Comparison of ENCODE assay signal across 17 cellular contexts in the genomic region with DNA sequence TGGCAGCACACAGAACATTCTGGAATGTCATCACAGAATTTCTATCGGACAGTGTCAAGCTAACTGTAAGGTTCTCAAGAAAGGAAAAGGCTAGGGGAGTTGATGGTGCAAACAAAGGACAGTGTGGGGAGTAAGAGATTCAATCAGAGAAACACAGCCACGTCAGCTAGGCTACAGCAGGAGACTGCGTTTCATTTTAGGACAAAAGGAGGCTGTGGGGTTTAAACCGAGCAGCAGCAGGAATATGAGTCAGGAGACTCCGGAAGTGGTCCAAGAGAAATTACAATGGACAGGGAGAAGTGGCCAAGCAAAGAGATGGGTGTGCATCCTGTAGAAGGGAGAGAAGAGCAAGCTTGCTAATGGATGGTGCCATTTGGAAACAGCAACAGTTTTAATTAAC. TPM values are rescaled to one million over a fixed set of nuclear protein-coding genes. Genes with fewer than 3 reads are reported as not detected.
DNase-seq lines count a peak whose midpoint lies in the region; ATAC-seq, FAIRE-seq and TF ChIP-seq lines count a peak whose summit lies in the region.
"Had no signal": no experiment of that assay in that cellular context is flagged by ENCODE, and none has a peak within 500 bp of the region (broad histone marks: within the 10 kb centered on the region; RNA-seq: fewer than 3 reads in every experiment).

No MANE protein-coding gene starts in this region.

- H3K4ac ChIP-seq in H9 (ENCODE audit: low read depth, low read length), result no peak overlapping the region

- H3K14ac ChIP-seq in H9 (ENCODE audit: insufficient read depth, low read length), result no peak overlapping the region

- H3K4me3 ChIP-seq in astrocyte (ENCODE audit: insufficient read depth, low read depth, low read length), result peak overlapping the region; percentile 7
- H3K4me3 ChIP-seq: A549, transverse colon had no signal

- no peaks in the 10 kb centered on the region for H3K27me3 Mint-ChIP-seq in activated CD4-positive, alpha-beta T cell treated with anti-CD3 and anti-CD28 coated beads for 36 hours
- peaks cover 3% of the 10 kb centered on the region for H3K27me3 Mint-ChIP-seq in astrocyte (ENCODE audit: low read depth, unreplicated experiment)
- peaks cover 4% of the 10 kb centered on the region; the same call in 1 of the 2 replicates for H3K27me3 Mint-ChIP-seq in H9 (ENCODE audit: low read depth)
- H3K27me3 Mint-ChIP-seq: central memory CD8-positive, alpha-beta T cell; naive thymus-derived CD4-positive, alpha-beta T cell had no signal

- no CpG with 5 or more reads among the region's 5 CpGs for WGBS in H9 (ENCODE audit: extremely low coverage, insufficient read length, low lambda C conversion rate)

- intact Hi-C loops in activated CD4-positive, alpha-beta T cell treated with anti-CD3 and anti-CD28 coated beads for 36 hours (cut with DNase I, micrococcal nuclease), result no loop called here

- no peaks in the 10 kb centered on the region for H3K79me2 ChIP-seq in astrocyte (ENCODE audit: insufficient read depth, low read length)
- H3K79me2 ChIP-seq in H9 (ENCODE audit: insufficient read depth, low read length), result no peaks in the 10 kb centered on the region

- no peak overlapping the region for H2BK12ac ChIP-seq in H9 (ENCODE audit: insufficient read length, low read depth, low read length)

- H3K4me1 Mint-ChIP-seq in activated CD4-positive, alpha-beta T cell treated with anti-CD3 and anti-CD28 coated beads for 36 hours, result peaks cover 3% of the 10 kb centered on the region
- H3K4me1 Mint-ChIP-seq in astrocyte (ENCODE audit: low read depth, unreplicated experiment) (peaks cover 8% of the 10 kb centered on the region), H9 (no peaks in the 10 kb centered on the region)
- H3K4me1 Mint-ChIP-seq: central memory CD8-positive, alpha-beta T cell had no signal

- FAIRE-seq in astrocyte (lab: Jason Lieb, UNC), result no peak
- FAIRE-seq: A549, islet of Langerhans, small intestine had no signal

- H3K56ac ChIP-seq in H9 (ENCODE audit: insufficient read length, low read depth, low read length), result no peak overlapping the region

- H2BK20ac ChIP-seq in H9 (ENCODE audit: low read depth, low read length, poor library complexity, severe bottlenecking), result no peak overlapping the region

- H3K9ac ChIP-seq in astrocyte (ENCODE audit: low read length), result peak overlapping the region; percentile 27
- no peak overlapping the region for H3K9ac ChIP-seq in H9 (ENCODE audit: extremely low read depth, insufficient read length, low read length)

- no peak overlapping the region for H2BK5ac ChIP-seq in H9 (ENCODE audit: insufficient read length, low read length)

- no peaks in the 10 kb centered on the region for H3K4me1 ChIP-seq in astrocyte (ENCODE audit: insufficient read depth, low read length)
- no peaks in the 10 kb centered on the region for H3K4me1 ChIP-seq in H9 (ENCODE audit: insufficient read depth, low read length)
- H3K4me1 ChIP-seq: A549 had no signal

- H3K18ac ChIP-seq in H9 (ENCODE audit: insufficient read length, low read depth, low read length), result no peak overlapping the region

- no peak overlapping the region for H3T11ph ChIP-seq in H9 (ENCODE audit: low read length)

- no peak overlapping the region for H3K23ac ChIP-seq in H9 (ENCODE audit: insufficient read length, low read depth, low read length)

- H3K9me3 ChIP-seq in astrocyte (ENCODE audit: insufficient read depth, low read depth, low read length) (no peaks in the 10 kb centered on the region), H9 (ENCODE audit: control insufficient read depth, low read depth, low read length) (no peaks in the 10 kb centered on the region)
- H3K9me3 ChIP-seq: A549, transverse colon had no signal

- H3K27me3 ChIP-seq in astrocyte (ENCODE audit: insufficient read depth, low read length) (no peaks in the 10 kb centered on the region), layer of hippocampus (ENCODE audit: control insufficient read depth, insufficient read depth, low read length) (no peaks in the 10 kb centered on the region), H9 (ENCODE audit: insufficient read depth, low read length) (no peaks in the 10 kb centered on the region)
- H3K27me3 ChIP-seq: transverse colon had no signal

- H2AK5ac ChIP-seq in H9 (ENCODE audit: insufficient read length, low read length), result no peak overlapping the region

- no peak overlapping the region for H2BK120ac ChIP-seq in H9 (ENCODE audit: low read depth, low read length, poor library complexity, severe bottlenecking)

- TF ChIP-seq CTCF in astrocyte (IDR thresholded peaks at IDR 0.05; ENCODE audit: insufficient read depth, low read depth, low read length), result no peak
- no peak for TF ChIP-seq CTCF in H9 (conservative IDR thresholded peaks at IDR 0.05)

- no peak overlapping the region for H4K8ac ChIP-seq in H9 (replicated peaks; ENCODE audit: insufficient read length, low read depth, low read length)

- H3K23me2 ChIP-seq in H9 (ENCODE audit: insufficient read length, low read depth, low read length, poor library complexity, severe bottlenecking), result no peaks in the 10 kb centered on the region

- no peaks in the 10 kb centered on the region for H4K20me1 ChIP-seq in astrocyte (ENCODE audit: insufficient read depth, low read length)
- H4K20me1 ChIP-seq in H9 (ENCODE audit: control insufficient read depth, insufficient read depth, insufficient read length), result no peaks in the 10 kb centered on the region

- ATAC-seq in activated CD4-positive, alpha-beta T cell treated with anti-CD3 and anti-CD28 coated beads for 36 hours, result no peak
- no peak for ATAC-seq in GM19324 (IDR thresholded peaks at IDR 0.05; ENCODE audit: low FRiP score, unreplicated experiment)
- ATAC-seq: A549; naive thymus-derived CD4-positive, alpha-beta T cell had no signal

- no peak for DNase-seq in activated CD4-positive, alpha-beta T cell treated with anti-CD3 and anti-CD28 coated beads for 36 hours
- no peak for DNase-seq in activated CD4-positive, alpha-beta T cell treated with anti-CD3 and anti-CD28 coated beads, Interleukin-2, amount 50 U/mL, for 48 hours
- DNase-seq in astrocyte (ENCODE audit: low read depth), result peak; percentile 72
- DNase-seq in stromal cell of bone marrow (ENCODE audit: low read depth), result peak; percentile 30
- no peak for DNase-seq in H9
- DNase-seq in NCI-H510A (lab: John Stamatoyannopoulos, UW), result no peak
- DNase-seq: DMS 273 treated with DMSO at 0.1 percent for 48 hours; Karpas-422; naive thymus-derived CD4-positive, alpha-beta T cell; NCI-H1930; small intestine; transverse colon had no signal

- no peaks in the 10 kb centered on the region for H3K79me1 ChIP-seq in H9 (ENCODE audit: insufficient read depth, low read depth, low read length, poor library complexity, severe bottlenecking)

- POLR2A ChIA-PET in activated CD4-positive, alpha-beta T cell treated with anti-CD3 and anti-CD28 coated beads for 36 hours (lab: Charles Lee), result no interaction called here

- H3K36me3 ChIP-seq in astrocyte (ENCODE audit: insufficient read depth, low read length), result peaks cover 3% of the 10 kb centered on the region

- no peak overlapping the region for H2BK15ac ChIP-seq in H9 (ENCODE audit: low read depth, low read length)

- H4K91ac ChIP-seq in H9 (ENCODE audit: insufficient read length, low read depth, low read length), result no peak overlapping the region

- no peaks in the 10 kb centered on the region for H3K9me3 Mint-ChIP-seq in activated CD4-positive, alpha-beta T cell treated with anti-CD3 and anti-CD28 coated beads for 36 hours (ENCODE audit: low read depth)
- no peaks in the 10 kb centered on the region for H3K9me3 Mint-ChIP-seq in astrocyte (ENCODE audit: unreplicated experiment)
- H3K9me3 Mint-ChIP-seq in H9, result no peaks in the 10 kb centered on the region
- H3K9me3 Mint-ChIP-seq: central memory CD8-positive, alpha-beta T cell; naive thymus-derived CD4-positive, alpha-beta T cell had no signal

- H2AFZ ChIP-seq in astrocyte (ENCODE audit: low read depth, low read length), result peak overlapping the region; percentile 65
- H2AFZ ChIP-seq in H9 (ENCODE audit: low read length), result no peak overlapping the region

- no peak overlapping the region for H4K5ac ChIP-seq in H9 (ENCODE audit: insufficient read length, low read depth, low read length)

- no peak overlapping the region for H3K27ac ChIP-seq in astrocyte (ENCODE audit: low read depth, low read length)
- H3K27ac ChIP-seq in layer of hippocampus (ENCODE audit: low read depth, low read length), result peak overlapping the region; percentile 35
- H3K27ac ChIP-seq in H9 (ENCODE audit: insufficient read length, low read depth, low read length), result no peak overlapping the region
- H3K27ac ChIP-seq: A549, transverse colon had no signal

- no peak overlapping the region for H3K4me3 Mint-ChIP-seq in activated CD4-positive, alpha-beta T cell treated with anti-CD3 and anti-CD28 coated beads for 36 hours
- H3K4me3 Mint-ChIP-seq in astrocyte (ENCODE audit: unreplicated experiment) (no peak overlapping the region), H9 (no peak overlapping the region)
- H3K4me3 Mint-ChIP-seq: central memory CD8-positive, alpha-beta T cell; naive thymus-derived CD4-positive, alpha-beta T cell had no signal

- H3K36me3 Mint-ChIP-seq in activated CD4-positive, alpha-beta T cell treated with anti-CD3 and anti-CD28 coated beads for 36 hours (ENCODE audit: low read depth), result peaks cover 21% of the 10 kb centered on the region
- H3K36me3 Mint-ChIP-seq in astrocyte (ENCODE audit: low read depth, unreplicated experiment), result peaks cover 19% of the 10 kb centered on the region
- no peaks in the 10 kb centered on the region; a peak in 1 of 7 replicates for H3K36me3 Mint-ChIP-seq in H9 (ENCODE audit: insufficient read depth in 1 of 3, low read depth in 3 of 3)

- peak overlapping the region; percentile 62 for H3K27ac Mint-ChIP-seq in activated CD4-positive, alpha-beta T cell treated with anti-CD3 and anti-CD28 coated beads for 36 hours
- H3K27ac Mint-ChIP-seq in astrocyte (ENCODE audit: unreplicated experiment) (peak overlapping the region; percentile 22), H9 (no peak overlapping the region)

- H3K4me2 ChIP-seq in astrocyte (ENCODE audit: low read length) (peak overlapping the region; percentile 62), H9 (ENCODE audit: insufficient read depth, insufficient read length, low read length) (no peak overlapping the region)
- H3K4me2 ChIP-seq: A549 had no signal

- CTCF ChIA-PET in activated CD4-positive, alpha-beta T cell treated with anti-CD3 and anti-CD28 coated beads for 36 hours (lab: Charles Lee), result no interaction called here

RNA-seq across cellular contexts. Expression of gene C1orf198, which starts 37.4 kb away (rescaled TPM):
- 1 to 10 TPM; 5.8 to 6.9 TPM for total RNA-seq in activated CD4-positive, alpha-beta T cell treated with anti-CD3 and anti-CD28 coated beads for 36 hours
- total RNA-seq in astrocyte, result 102 and 107 TPM in 2 replicates
- total RNA-seq in H9 (2021), result 28.2 and 28.9 TPM in 2 replicates

Comparison
In these comparisons a context has a peak if more than half of its experiments do, and no peak if none do; other contexts are left out.
1. DNase-seq: peak in astrocyte (single experiment) and stromal cell of bone marrow (single experiment); none in activated CD4-positive, alpha-beta T cell treated with anti-CD3 and anti-CD28 coated beads for 36 hours (single experiment), activated CD4-positive, alpha-beta T cell treated with anti-CD3 and anti-CD28 coated beads, Interleukin-2, amount 50 U/mL, for 48 hours (0 of 2), H9 (single experiment) and NCI-H510A (single experiment).
2. H3K27ac Mint-ChIP-seq: peak in activated CD4-positive, alpha-beta T cell treated with anti-CD3 and anti-CD28 coated beads for 36 hours (single experiment) and astrocyte (single experiment); none in H9 (0 of 3).